ENCODE assay signal across 21 cellular contexts in genomic region chr6:169867751-169868191, GRCh38.
DNase-seq lines count a peak whose midpoint lies in the region; ATAC-seq and TF ChIP-seq lines count a peak whose summit lies in the region.
"Had no signal": no experiment of that assay in that cellular context is flagged by ENCODE, and none has a peak within 500 bp of the region (broad histone marks: within the 10 kb centered on the region; RNA-seq: fewer than 3 reads in every experiment).

No MANE protein-coding gene starts in this region.

- CTCF ChIA-PET in mammary epithelial cell (lab: Charles Lee; ENCODE audit: low non-redundant PET): no interaction called here

- H3K27ac ChIP-seq in left ventricle myocardium inferior (replicated peaks) (peak overlapping the region; percentile 55), mammary epithelial cell (ENCODE audit: insufficient read depth, low read depth, low read length) (no peak overlapping the region), MM.1S (ENCODE audit: low read length) (no peak overlapping the region)
- H3K27ac ChIP-seq: A549, lower lobe of right lung, prostate gland, SK-N-MC had no signal

- dilution Hi-C loops in mammary epithelial cell (cut with HindIII; ENCODE audit: low sequenced_read_pairs): no loop called here

- H3K79me2 ChIP-seq in mammary epithelial cell (ENCODE audit: insufficient read depth, low read length) (no peaks in the 10 kb centered on the region), MM.1S (ENCODE audit: low read length) (no peaks in the 10 kb centered on the region)

- H3K9ac ChIP-seq in mammary epithelial cell (ENCODE audit: insufficient read depth, low read length): no peak overlapping the region
- H3K9ac ChIP-seq in MM.1S (ENCODE audit: low read length): no peak overlapping the region

- H4K20me1 ChIP-seq in mammary epithelial cell (ENCODE audit: insufficient read depth, low read length) (no peaks in the 10 kb centered on the region), MM.1S (ENCODE audit: insufficient read depth, low read length) (no peaks in the 10 kb centered on the region)

- H3K4me3 ChIP-seq in left ventricle myocardium inferior (no peak overlapping the region), mammary epithelial cell (replicated peaks in 1 of 3; ENCODE audit: insufficient read depth in 1 of 3, low read depth in 2 of 3, low read length in 3 of 3) (no peak overlapping the region), MM.1S (ENCODE audit: low read length) (no peak overlapping the region)
- H3K4me3 ChIP-seq: A549, lower lobe of right lung, prostate gland, SK-N-MC had no signal

- H3K9me3 Mint-ChIP-seq in chondrocyte (ENCODE audit: low read depth) (peaks cover 5% of the 10 kb centered on the region), natural killer cell (no peaks in the 10 kb centered on the region)
- H3K9me3 Mint-ChIP-seq: activated T-cell treated with anti-CD3 and anti-CD28 coated beads, Interleukin-2, amount 50 U/mL, for 4 hours had no signal

- intact Hi-C loops in left ventricle myocardium inferior (cut with micrococcal nuclease) (no loop called here), left cardiac atrium (cut with DNase I) (no loop called here), natural killer cell (cut with micrococcal nuclease) (no loop called here), mammary epithelial cell (cut with micrococcal nuclease) (no loop called here)

- H3K27me3 ChIP-seq in left ventricle myocardium inferior (ENCODE audit: low read depth) (no peaks in the 10 kb centered on the region), mammary epithelial cell (ENCODE audit: insufficient read depth, low read length) (no peaks in the 10 kb centered on the region), MM.1S (replicated peaks; ENCODE audit: insufficient read depth, low read length) (no peaks in the 10 kb centered on the region)

- no peaks in the 10 kb centered on the region for H3F3A ChIP-seq in MM.1S (ENCODE audit: insufficient read depth, low read length)

- H3K9me3 ChIP-seq in left ventricle myocardium inferior (replicated peaks) (peaks cover 7% of the 10 kb centered on the region), mammary epithelial cell (replicated peaks; ENCODE audit: insufficient read depth, low read length) (no peaks in the 10 kb centered on the region), MM.1S (replicated peaks; ENCODE audit: insufficient read depth, low read length) (no peaks in the 10 kb centered on the region)
- H3K9me3 ChIP-seq: A549, lower lobe of right lung, prostate gland had no signal

- in situ Hi-C loops in mammary epithelial cell (cut with MboI; ENCODE audit: low sequenced_read_pairs in 2 of 2): no loop called here

- H2AFZ ChIP-seq in mammary epithelial cell (ENCODE audit: low read depth, low read length) (no peak overlapping the region), MM.1S (ENCODE audit: low read length) (no peak overlapping the region)

- H3K4me2 ChIP-seq in mammary epithelial cell (ENCODE audit: insufficient read depth, low read depth, low read length) (no peak overlapping the region), MM.1S (ENCODE audit: low read depth, low read length) (no peak overlapping the region)
- H3K4me2 ChIP-seq: A549 had no signal

- H3K4me1 Mint-ChIP-seq in chondrocyte (ENCODE audit: low read depth): no peaks in the 10 kb centered on the region
- peaks cover 0 to 11% of the 10 kb centered on the region in 2 donors for H3K4me1 Mint-ChIP-seq in natural killer cell
- H3K4me1 Mint-ChIP-seq: stimulated activated memory B cell treated with anti-CD40 and anti-IgM and Interleukin-4, amounts not matched to agents 10 μg/mL and 1 μg/mL and 100 μg/mL, for 72 hours had no signal

- BruUV-seq in mammary epithelial cell (replicated peaks; lab: Mats Ljungman, UMichigan): no TSS peak

- TF ChIP-seq CTCF in left ventricle myocardium inferior (IDR thresholded peaks at IDR 0.05; ENCODE audit: borderline replicate concordance) (no peak), chondrocyte (IDR thresholded peaks at IDR 0.05) (no peak), natural killer cell (IDR thresholded peaks at IDR 0.05) (no peak), mammary epithelial cell (conservative IDR thresholded peaks at IDR 0.05 in 1 of 2, IDR thresholded peaks at IDR 0.05 in 1 of 2; ENCODE audit: extremely low read depth in 1 of 2, insufficient read depth in 1 of 2, low read depth in 1 of 2, low read length in 2 of 2) (no peak), MM.1S (IDR thresholded peaks at IDR 0.05; ENCODE audit: low read length) (no peak)

- H3K4me1 ChIP-seq in left ventricle myocardium inferior (peaks cover 7% of the 10 kb centered on the region), mammary epithelial cell (ENCODE audit: insufficient read depth, low read length) (peaks cover 5% of the 10 kb centered on the region), MM.1S (ENCODE audit: low read length) (no peaks in the 10 kb centered on the region)
- H3K4me1 ChIP-seq: A549, lower lobe of right lung, prostate gland had no signal

- DNase-seq in left ventricle myocardium inferior (no peak), left cardiac atrium (no peak), chondrocyte (ENCODE audit: low spot score) (peak; percentile 62), natural killer cell (no peak), mammary epithelial cell (no peak), MM.1S (no peak), NCI-H1105 treated with DMSO at 0.1 percent for 48 hours (lab: John Stamatoyannopoulos, UW) (no peak), COR-L47 (lab: John Stamatoyannopoulos, UW) (no peak)
- DNase-seq: HCEC 1CT, KBM-7, lower lobe of right lung, NCI-H1436, NCI-H2107, NCI-H82 had no signal

- H3K9me2 ChIP-seq in MM.1S (replicated peaks; ENCODE audit: insufficient read depth, low read length): no peaks in the 10 kb centered on the region

- H3K27ac Mint-ChIP-seq in chondrocyte (ENCODE audit: unreplicated experiment) (no peak overlapping the region), natural killer cell (peak overlapping the region in 1 of 2 donors; percentile 16)
- H3K27ac Mint-ChIP-seq: brain; stimulated activated memory B cell treated with anti-CD40 and anti-IgM and Interleukin-4, amounts not matched to agents 10 μg/mL and 1 μg/mL and 100 μg/mL, for 72 hours; T-helper 1 cell treated with Interleukin-12 subunit alpha and Interleukin-12 subunit beta and Interleukin-4 antibody, amounts not matched to agents 30 μg/mL and 1 μg/mL, for 36 hours had no signal

- peaks cover 5% of the 10 kb centered on the region for H3K27me3 Mint-ChIP-seq in chondrocyte (ENCODE audit: low read depth)
- peaks cover 0 to 10% of the 10 kb centered on the region in 2 donors for H3K27me3 Mint-ChIP-seq in natural killer cell (ENCODE audit: low read depth in 2 of 2)
- H3K27me3 Mint-ChIP-seq: brain; stimulated activated memory B cell treated with anti-CD40 and anti-IgM and Interleukin-4, amounts not matched to agents 10 μg/mL and 1 μg/mL and 100 μg/mL, for 72 hours had no signal

- H3K4me3 Mint-ChIP-seq in chondrocyte (ENCODE audit: unreplicated experiment) (no peak overlapping the region), natural killer cell (peak overlapping the region; percentile 17)
- H3K4me3 Mint-ChIP-seq: activated T-cell treated with anti-CD3 and anti-CD28 coated beads, Interleukin-2, amount 50 U/mL, for 4 hours; brain; stimulated activated memory B cell treated with anti-CD40 and anti-IgM and Interleukin-4, amounts not matched to agents 10 μg/mL and 1 μg/mL and 100 μg/mL, for 72 hours; T-helper 1 cell treated with Interleukin-12 subunit alpha and Interleukin-12 subunit beta and Interleukin-4 antibody, amounts not matched to agents 30 μg/mL and 1 μg/mL, for 36 hours had no signal

- H3K36me3 Mint-ChIP-seq in chondrocyte (ENCODE audit: low read depth) (peaks cover 2% of the 10 kb centered on the region), natural killer cell (no peaks in the 10 kb centered on the region)
- H3K36me3 Mint-ChIP-seq: brain; stimulated activated memory B cell treated with anti-CD40 and anti-IgM and Interleukin-4, amounts not matched to agents 10 μg/mL and 1 μg/mL and 100 μg/mL, for 72 hours had no signal

- ATAC-seq in left cardiac atrium (no peak), natural killer cell (no peak)
- ATAC-seq: A549 had no signal

- 71% methylated on average over 12 of the region's 12 CpGs for WGBS in mammary epithelial cell (ENCODE audit: low coverage, missing lambda C conversion rate)

- H3K36me3 ChIP-seq in left ventricle myocardium inferior (no peaks in the 10 kb centered on the region), mammary epithelial cell (ENCODE audit: insufficient read depth, low read length) (no peaks in the 10 kb centered on the region), MM.1S (replicated peaks; ENCODE audit: insufficient read depth, low read length) (no peaks in the 10 kb centered on the region)
- H3K36me3 ChIP-seq: lower lobe of right lung, prostate gland had no signal
